20 cellular contexts compared by ENCODE assay signal in genomic region chr4:5566991-5567390, GRCh38.
"Had no signal": no experiment of that assay in that cellular context is flagged by ENCODE, and none has a peak within 500 bp of the region (broad histone marks: within the 10 kb centered on the region; RNA-seq: fewer than 3 reads in every experiment).

No MANE protein-coding gene starts in this region.

- DNase-seq: dermis blood vessel endothelial cell; dorsolateral prefrontal cortex; effector CD4-positive, alpha-beta T cell; effector memory CD4-positive, alpha-beta T cell; esophagus squamous epithelium; foreskin fibroblast; foreskin melanocyte; gastrocnemius medialis; glutamatergic neuron; head of caudate nucleus; heart right ventricle; hippocampal formation; left cardiac atrium; left lung; left ventricle myocardium superior; lower lobe of right lung; mesenchymal stem cell; mucosa of descending colon had no signal

- H3K27ac ChIP-seq: coronary artery, dorsolateral prefrontal cortex, esophagus squamous epithelium, gastrocnemius medialis, heart right ventricle, left lung, lower lobe of right lung had no signal

- H3K4me3 ChIP-seq: coronary artery, dorsolateral prefrontal cortex, esophagus squamous epithelium, gastrocnemius medialis, heart right ventricle, left lung, lower lobe of right lung, mucosa of descending colon had no signal

- ATAC-seq: gastrocnemius medialis, heart right ventricle, left cardiac atrium, left lung, left ventricle myocardium superior, lower lobe of right lung, mucosa of descending colon had no signal

- H3K9me3 ChIP-seq: esophagus squamous epithelium, gastrocnemius medialis, heart right ventricle, left lung, lower lobe of right lung, mucosa of descending colon had no signal

- H3K4me1 ChIP-seq: gastrocnemius medialis, heart right ventricle, left lung, lower lobe of right lung had no signal

- H3K27me3 ChIP-seq: esophagus squamous epithelium, gastrocnemius medialis, heart right ventricle, left lung had no signal

- H3K4me1 Mint-ChIP-seq: mesothelial cell of epicardium had no signal

- H3K4me3 Mint-ChIP-seq: mesothelial cell of epicardium had no signal

- H3K9me3 Mint-ChIP-seq: mesothelial cell of epicardium had no signal

- H3K36me3 ChIP-seq: gastrocnemius medialis had no signal

- H3K27ac Mint-ChIP-seq: mesothelial cell of epicardium had no signal
